In genomic region chr10:128631801-128632241, GRCh38 we compare ENCODE assay signal across 10 cellular contexts.
DNase-seq lines count a peak whose midpoint lies in the region; ATAC-seq and TF ChIP-seq lines count a peak whose summit lies in the region.
"Had no signal": no experiment of that assay in that cellular context is flagged by ENCODE, and none has a peak within 500 bp of the region (broad histone marks: within the 10 kb centered on the region; RNA-seq: fewer than 3 reads in every experiment).

No MANE protein-coding gene starts in this region.

- H2AFZ ChIP-seq in PC-3 (ENCODE audit: low read length), result no peak overlapping the region

- H3K4me2 ChIP-seq in PC-3 (ENCODE audit: low read length), result no peak overlapping the region
- H3K4me2 ChIP-seq: BLaER1 treated with 17β-estradiol and CSF1 and Interleukin-3, amounts not matched to agents 10 nM and 100 nM had no signal

- H3K9ac ChIP-seq in PC-3 (ENCODE audit: low read length), result no peak overlapping the region

- H3F3A ChIP-seq in PC-3 (ENCODE audit: low read length, unreplicated experiment), result no peaks in the 10 kb centered on the region

- H3K9me3 ChIP-seq in PC-3 (ENCODE audit: low read length), result no peaks in the 10 kb centered on the region

- BruUV-seq in PC-3 (replicated peaks; lab: Mats Ljungman, UMichigan), result no TSS peak

- CTCF ChIA-PET in PC-3 (lab: Charles Lee), result no interaction called here

- no peak for ATAC-seq in PC-3

- no peaks in the 10 kb centered on the region for H3K4me1 ChIP-seq in PC-3 (ENCODE audit: insufficient read depth, low read length)

- H3K4me3 ChIP-seq in PC-3 (ENCODE audit: low read length), result no peak overlapping the region
- H3K4me3 ChIP-seq in fibroblast of the aortic adventitia (ENCODE audit: low read depth, low read length), result no peak overlapping the region
- H3K4me3 ChIP-seq: BLaER1 treated with 17β-estradiol and CSF1 and Interleukin-3, amounts not matched to agents 10 nM and 100 nM had no signal

- H3K79me2 ChIP-seq in PC-3 (ENCODE audit: low read length), result no peaks in the 10 kb centered on the region

- POLR2A ChIA-PET in PC-3 (lab: Charles Lee; ENCODE audit: unreplicated experiment), result no interaction called here

- no peaks in the 10 kb centered on the region for H4K20me1 ChIP-seq in PC-3 (ENCODE audit: low read length)
- H4K20me1 ChIP-seq: BLaER1 treated with 17β-estradiol and CSF1 and Interleukin-3, amounts not matched to agents 10 nM and 100 nM had no signal

- no peaks in the 10 kb centered on the region; the same call in 1 of the 2 replicates for H3K36me3 ChIP-seq in PC-3 (ENCODE audit: low read depth, low read length)
- H3K36me3 ChIP-seq: BLaER1 treated with 17β-estradiol and CSF1 and Interleukin-3, amounts not matched to agents 10 nM and 100 nM had no signal

- no peaks in the 10 kb centered on the region for H3K27me3 ChIP-seq in PC-3 (ENCODE audit: low read length)
- H3K27me3 ChIP-seq: BLaER1 treated with 17β-estradiol and CSF1 and Interleukin-3, amounts not matched to agents 10 nM and 100 nM had no signal

- H3K9me2 ChIP-seq in PC-3 (replicated peaks; ENCODE audit: low read length), result no peaks in the 10 kb centered on the region

- peak; percentile 2 for DNase-seq in SIG-M5 treated with dmso at 0.1 percent for 504 hours (lab: John Stamatoyannopoulos, UW; ENCODE audit: unreplicated experiment)
- no peak for DNase-seq in SIG-M5 (lab: John Stamatoyannopoulos, UW)
- no peak for DNase-seq in PC-3
- DNase-seq in fibroblast of the aortic adventitia (ENCODE audit: low read depth), result peak; percentile 3
- peak; percentile 64 for DNase-seq in superior temporal gyrus (ENCODE audit: extremely low spot score)
- no peak for DNase-seq in nucleus accumbens (lab: John Stamatoyannopoulos, UW)
- DNase-seq in A172 (ENCODE audit: low spot score), result no peak
- DNase-seq in NCI-H1092 treated with DMSO at 0.1 percent for 48 hours (lab: John Stamatoyannopoulos, UW), result no peak
- DNase-seq: stimulated activated CD4-positive, alpha-beta T cell treated with anti-CD3 and anti-CD28 coated beads, Interleukin-4, amount 100 ng/mL, for 1 hour had no signal

- intact Hi-C loops in PC-3 (cut with micrococcal nuclease), result no loop called here

- H3K27ac ChIP-seq in PC-3 (ENCODE audit: low read length), result no peak overlapping the region
- H3K27ac ChIP-seq: BLaER1 treated with 17β-estradiol and CSF1 and Interleukin-3, amounts not matched to agents 10 nM and 100 nM had no signal

- peak; percentile 40; the same call in 1 of the 2 replicates for TF ChIP-seq CTCF in PC-3 (conservative IDR thresholded peaks at IDR 0.05; ENCODE audit: low read depth, low read length)
- peak; percentile 26 for TF ChIP-seq CTCF in fibroblast of the aortic adventitia (IDR thresholded peaks at IDR 0.05; ENCODE audit: insufficient read depth, low read length)

Comparison
In these comparisons a context has a peak if more than half of its experiments do, and no peak if none do; other contexts are left out.
1. DNase-seq: peak in SIG-M5 treated with dmso at 0.1 percent for 504 hours (single experiment), fibroblast of the aortic adventitia (single experiment) and superior temporal gyrus (single experiment); none in SIG-M5 (single experiment), PC-3 (single experiment), nucleus accumbens (0 of 56), A172 (single experiment) and NCI-H1092 treated with DMSO at 0.1 percent for 48 hours (single experiment).